19 cellular contexts compared by ENCODE assay signal in genomic region chrX:100750901-100751300, GRCh38. TPM values are rescaled to one million over a fixed set of nuclear protein-coding genes. Genes with fewer than 3 reads are reported as not detected.
"Had no signal": no experiment of that assay in that cellular context is flagged by ENCODE, and none has a peak within 500 bp of the region (broad histone marks: within the 10 kb centered on the region; RNA-seq: fewer than 3 reads in every experiment).

No MANE protein-coding gene starts in this region.

- H3K27me3 ChIP-seq: ascending aorta, testis had no signal

- DNase-seq: activated CD8-positive, alpha-beta memory T cell treated with anti-CD3 and anti-CD28 coated beads for 24 hours; activated CD8-positive, alpha-beta memory T cell treated with anti-CD3 and anti-CD28 coated beads, Interleukin-2, amount 50 U/mL, for 4 hours; activated T-cell treated with anti-CD3 and anti-CD28 coated beads, Interleukin-2, amount 50 U/mL, for 24 hours; adrenal gland; central memory CD4-positive, alpha-beta T cell; dermis blood vessel endothelial cell; effector CD8-positive, alpha-beta T cell; gastrocnemius medialis; hypothalamus; left ventricle myocardium superior; mammary epithelial cell; naive thymus-derived CD8-positive, alpha-beta T cell; stimulated activated CD4-positive, alpha-beta T cell treated with anti-CD3 and anti-CD28 coated beads, Interleukin-2, amount 100 ng/mL, for 48 hours; stimulated activated CD8-positive, alpha-beta memory T cell treated with anti-CD3 and anti-CD28 coated beads, Interleukin-4, amount 100 ng/mL, for 48 hours; stimulated activated naive B cell treated with anti-CD40 and anti-IgM and Interleukin-4, amounts not matched to agents 10 μg/mL and 1 μg/mL and 100 μg/mL, for 72 hours; testis had no signal

- H3K27ac ChIP-seq: adrenal gland, ascending aorta, gastrocnemius medialis, testis had no signal

- ATAC-seq: activated naive CD4-positive, alpha-beta T cell treated with anti-CD3 and anti-CD28 coated beads, Interleukin-2, amount 50 U/mL, for 72 hours; activated T-helper 17 cell treated with anti-CD3 and anti-CD28 coated beads, Interleukin-2, amount 50 U/mL, for 72 hours; gastrocnemius medialis; left ventricle myocardium superior; naive thymus-derived CD8-positive, alpha-beta T cell; stimulated activated naive B cell treated with anti-CD40 and anti-IgM and Interleukin-4, amounts not matched to agents 10 μg/mL and 1 μg/mL and 100 μg/mL, for 72 hours had no signal

- H3K4me1 ChIP-seq: adrenal gland, ascending aorta, gastrocnemius medialis, testis had no signal

- H3K9me3 ChIP-seq: adrenal gland, ascending aorta, gastrocnemius medialis, testis had no signal

- H3K4me3 ChIP-seq: adrenal gland, ascending aorta, gastrocnemius medialis, testis had no signal

- H3K36me3 ChIP-seq: adrenal gland, ascending aorta, gastrocnemius medialis had no signal

RNA-seq across cellular contexts. Expression of gene SYTL4, which starts 19.0 kb away (rescaled TPM):
- total RNA-seq: activated naive CD4-positive, alpha-beta T cell treated with anti-CD3 and anti-CD28 coated beads, Interleukin-2, amount 50 U/mL, for 72 hours; activated T-helper 17 cell treated with anti-CD3 and anti-CD28 coated beads, Interleukin-2, amount 50 U/mL, for 72 hours; naive thymus-derived CD8-positive, alpha-beta T cell had no signal
- polyA plus RNA-seq: naive thymus-derived CD8-positive, alpha-beta T cell had no signal
